ENCODE assay signal across 22 cellular contexts in the genomic region with DNA sequence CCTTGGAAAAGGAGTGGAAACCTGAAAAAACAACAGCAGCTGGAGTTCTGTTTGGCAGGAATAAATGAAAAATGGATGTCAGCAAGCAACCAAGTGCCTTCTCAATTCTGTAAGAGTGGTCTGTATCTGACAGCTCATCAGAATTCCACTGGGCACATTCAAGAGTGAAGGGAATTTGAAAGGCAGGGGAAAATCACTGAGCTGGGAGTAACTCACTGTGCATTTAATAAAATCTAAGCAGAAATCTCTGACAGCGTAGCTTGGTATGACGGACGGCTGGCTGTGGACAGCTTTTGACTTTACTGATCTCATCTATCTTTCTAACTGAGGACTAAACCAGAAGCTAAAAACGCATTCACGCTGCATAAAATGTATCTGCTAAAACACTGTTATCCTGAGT.
"Had no signal": no experiment of that assay in that cellular context is flagged by ENCODE, and none has a peak within 500 bp of the region (broad histone marks: within the 10 kb centered on the region; RNA-seq: fewer than 3 reads in every experiment).

No MANE protein-coding gene starts in this region.

- DNase-seq: colonic mucosa; cortex of kidney; effector CD8-positive, alpha-beta T cell; effector memory CD8-positive, alpha-beta T cell; endodermal cell; erythroblast; esophagus squamous epithelium; foreskin fibroblast; foreskin melanocyte; gastrocnemius medialis; glutamatergic neuron; head of caudate nucleus; heart right ventricle; hippocampal formation; left cardiac atrium; left lung; left ventricle myocardium superior; lower lobe of right lung; mesenchymal stem cell; mucosa of descending colon had no signal

- H3K9me3 ChIP-seq: colonic mucosa, gastrocnemius medialis, lower lobe of right lung had no signal

- H3K36me3 ChIP-seq: colonic mucosa, esophagus squamous epithelium, gastrocnemius medialis, heart right ventricle, left lung, lower lobe of right lung had no signal

- ATAC-seq: effector memory CD8-positive, alpha-beta T cell; esophagus mucosa; gastrocnemius medialis; heart right ventricle; left cardiac atrium; left lung; left ventricle myocardium superior; lower lobe of right lung; mucosa of descending colon had no signal

- H3K27me3 ChIP-seq: colonic mucosa, esophagus squamous epithelium, gastrocnemius medialis, left lung had no signal

- H3K27ac ChIP-seq: colonic mucosa, epithelial cell of prostate, esophagus squamous epithelium, gastrocnemius medialis, heart right ventricle, left lung, lower lobe of right lung had no signal

- H3K4me3 ChIP-seq: colonic mucosa, esophagus squamous epithelium, gastrocnemius medialis, heart right ventricle, left lung, lower lobe of right lung, mucosa of descending colon had no signal
